In genomic region chr12:76020731-76021672, GRCh38 we compare ENCODE assay signal across 7 cellular contexts. TPM values are rescaled to one million over a fixed set of nuclear protein-coding genes. Genes with fewer than 3 reads are reported as not detected.
DNase-seq lines count a peak whose midpoint lies in the region; ATAC-seq and TF ChIP-seq lines count a peak whose summit lies in the region.

No MANE protein-coding gene starts in this region.

- no peaks in the 10 kb centered on the region for H3K9me3 Mint-ChIP-seq in T-helper 2 cell treated with Interferon-gamma antibody and Interleukin-4, amounts not matched to agents 5 μg/mL and 100 μg/mL, for 36 hours
- H3K9me3 Mint-ChIP-seq in natural killer cell treated with Interleukin-12 subunit alpha and Interleukin-12 subunit beta and Interleukin-15 and Interleukin-18, amount 100 ng/mL, for 72 hours: no peaks in the 10 kb centered on the region
- H3K9me3 Mint-ChIP-seq in type B pancreatic cell: peaks cover 4% of the 10 kb centered on the region

- peak; percentile 82 for DNase-seq in T-helper 2 cell treated with Interferon-gamma antibody and Interleukin-4, amounts not matched to agents 5 μg/mL and 100 μg/mL, for 36 hours (ENCODE audit: low spot score)
- DNase-seq in cardiac fibroblast (ENCODE audit: low read depth in 2 of 2): peak; percentile 97 to 99
- peak; percentile 85 for DNase-seq in natural killer cell treated with Interleukin-12 subunit alpha and Interleukin-12 subunit beta and Interleukin-15 and Interleukin-18, amount 100 ng/mL, for 72 hours (ENCODE audit: low spot score)
- DNase-seq in type B pancreatic cell (ENCODE audit: extremely low spot score, unreplicated experiment): no peak
- DNase-seq in COR-L47 (lab: John Stamatoyannopoulos, UW): no peak

- no peak overlapping the region for H3K4me3 ChIP-seq in cardiac fibroblast (replicated peaks in 1 of 2; ENCODE audit: low read depth in 2 of 2, low read length in 2 of 2)

- peaks cover 59% of the 10 kb centered on the region for H3K4me1 Mint-ChIP-seq in T-helper 2 cell treated with Interferon-gamma antibody and Interleukin-4, amounts not matched to agents 5 μg/mL and 100 μg/mL, for 36 hours (ENCODE audit: low read depth)
- peaks cover 48 to 57% of the 10 kb centered on the region in 2 donors for H3K4me1 Mint-ChIP-seq in natural killer cell treated with Interleukin-12 subunit alpha and Interleukin-12 subunit beta and Interleukin-15 and Interleukin-18, amount 100 ng/mL, for 72 hours (ENCODE audit: low read depth in 2 of 2)
- peaks cover 47% of the 10 kb centered on the region for H3K4me1 Mint-ChIP-seq in type B pancreatic cell (ENCODE audit: unreplicated experiment)

- H3K27ac Mint-ChIP-seq in T-helper 2 cell treated with Interferon-gamma antibody and Interleukin-4, amounts not matched to agents 5 μg/mL and 100 μg/mL, for 36 hours: peak overlapping the region; percentile 100
- H3K27ac Mint-ChIP-seq in natural killer cell treated with Interleukin-12 subunit alpha and Interleukin-12 subunit beta and Interleukin-15 and Interleukin-18, amount 100 ng/mL, for 72 hours: peak overlapping the region; percentile 100
- peak overlapping the region; percentile 73 for H3K27ac Mint-ChIP-seq in type B pancreatic cell

- no peaks in the 10 kb centered on the region for H3K27me3 Mint-ChIP-seq in T-helper 2 cell treated with Interferon-gamma antibody and Interleukin-4, amounts not matched to agents 5 μg/mL and 100 μg/mL, for 36 hours (ENCODE audit: low read depth)
- no peaks in the 10 kb centered on the region for H3K27me3 Mint-ChIP-seq in natural killer cell treated with Interleukin-12 subunit alpha and Interleukin-12 subunit beta and Interleukin-15 and Interleukin-18, amount 100 ng/mL, for 72 hours
- H3K27me3 Mint-ChIP-seq in type B pancreatic cell: no peaks in the 10 kb centered on the region

- TF ChIP-seq CTCF in cardiac fibroblast (IDR thresholded peaks at IDR 0.05; ENCODE audit: low read depth, low read length): no peak
- TF ChIP-seq CTCF in type B pancreatic cell (conservative IDR thresholded peaks at IDR 0.05): no peak

- peaks cover 11% of the 10 kb centered on the region for H3K36me3 Mint-ChIP-seq in T-helper 2 cell treated with Interferon-gamma antibody and Interleukin-4, amounts not matched to agents 5 μg/mL and 100 μg/mL, for 36 hours (ENCODE audit: low read depth)
- no peaks in the 10 kb centered on the region for H3K36me3 Mint-ChIP-seq in natural killer cell treated with Interleukin-12 subunit alpha and Interleukin-12 subunit beta and Interleukin-15 and Interleukin-18, amount 100 ng/mL, for 72 hours
- peaks cover 4% of the 10 kb centered on the region for H3K36me3 Mint-ChIP-seq in type B pancreatic cell

- ATAC-seq in GM19025 (IDR thresholded peaks at IDR 0.05; ENCODE audit: low read depth, unreplicated experiment) (peak; percentile 62), HG03342 (IDR thresholded peaks at IDR 0.05; ENCODE audit: unreplicated experiment) (peak; percentile 71)
- peak; percentile 87 to 89 for ATAC-seq in natural killer cell treated with Interleukin-12 subunit alpha and Interleukin-12 subunit beta and Interleukin-15 and Interleukin-18, amount 100 ng/mL, for 72 hours

- H3K4me3 Mint-ChIP-seq in T-helper 2 cell treated with Interferon-gamma antibody and Interleukin-4, amounts not matched to agents 5 μg/mL and 100 μg/mL, for 36 hours: peak overlapping the region; percentile 78
- peak overlapping the region; percentile 83 for H3K4me3 Mint-ChIP-seq in natural killer cell treated with Interleukin-12 subunit alpha and Interleukin-12 subunit beta and Interleukin-15 and Interleukin-18, amount 100 ng/mL, for 72 hours
- peak overlapping the region; percentile 7 for H3K4me3 Mint-ChIP-seq in type B pancreatic cell

RNA-seq across cellular contexts. Expression of gene PHLDA1, which starts 10.6 kb away (rescaled TPM):
- total RNA-seq in natural killer cell treated with Interleukin-12 subunit alpha and Interleukin-12 subunit beta and Interleukin-15 and Interleukin-18, amount 100 ng/mL, for 72 hours: 100 to 1,000 TPM in 1 of 2 donors, 10 to 100 TPM in 1; 62.0 to 153 TPM
- total RNA-seq in type B pancreatic cell (ENCODE audit: low replicate concordance): 67.5 and 108 TPM in 2 replicates

Comparison
In these comparisons a context has a peak if more than half of its experiments do, and no peak if none do; other contexts are left out.
1. DNase-seq: peak in T-helper 2 cell treated with Interferon-gamma antibody and Interleukin-4, amounts not matched to agents 5 μg/mL and 100 μg/mL, for 36 hours (single experiment), cardiac fibroblast (2 of 2) and natural killer cell treated with Interleukin-12 subunit alpha and Interleukin-12 subunit beta and Interleukin-15 and Interleukin-18, amount 100 ng/mL, for 72 hours (single experiment); none in type B pancreatic cell (single experiment) and COR-L47 (single experiment).
2. H3K4me3 Mint-ChIP-seq: peak in every context shown above with its lines; median percentile 83 in natural killer cell treated with Interleukin-12 subunit alpha and Interleukin-12 subunit beta and Interleukin-15 and Interleukin-18, amount 100 ng/mL, for 72 hours; 78 in T-helper 2 cell treated with Interferon-gamma antibody and Interleukin-4, amounts not matched to agents 5 μg/mL and 100 μg/mL, for 36 hours; 7 in type B pancreatic cell.
3. Peak in every context shown above with its lines, with median percentiles within 50 percentile points of each other: ATAC-seq and H3K27ac Mint-ChIP-seq.